Comparison of ENCODE assay signal across 9 cellular contexts in the genomic region with DNA sequence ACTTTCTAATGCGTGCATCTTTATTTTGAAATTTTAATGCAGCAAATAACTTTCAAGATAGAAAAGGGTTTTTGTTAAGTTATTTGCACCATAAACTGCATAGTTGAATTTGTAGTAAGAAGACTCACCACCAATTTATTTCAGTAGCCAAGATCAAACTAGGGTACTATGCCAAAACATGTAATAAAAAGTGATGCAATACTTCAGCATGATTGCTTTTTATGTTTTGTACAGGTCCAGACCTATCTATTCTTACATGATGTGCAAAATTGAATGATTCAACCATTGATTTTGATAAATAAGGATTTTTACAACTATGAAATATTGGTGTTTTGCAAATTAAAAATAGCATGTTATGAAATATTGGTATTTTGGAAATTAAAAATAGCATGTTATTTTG. TPM values are rescaled to one million over a fixed set of nuclear protein-coding genes. Genes with fewer than 3 reads are reported as not detected.
DNase-seq lines count a peak whose midpoint lies in the region; ATAC-seq and TF ChIP-seq lines count a peak whose summit lies in the region.
"Had no signal": no experiment of that assay in that cellular context is flagged by ENCODE, and none has a peak within 500 bp of the region (broad histone marks: within the 10 kb centered on the region; RNA-seq: fewer than 3 reads in every experiment).

No MANE protein-coding gene starts in this region.

- H3K79me2 ChIP-seq in GM23338 (replicated peaks; ENCODE audit: insufficient read depth): peaks cover 87% of the 10 kb centered on the region

- H4K20me1 ChIP-seq in GM23338 (replicated peaks; ENCODE audit: insufficient read depth): no peaks in the 10 kb centered on the region; the same call in 1 of the 2 replicates

- H3K9me2 ChIP-seq in GM23338 (ENCODE audit: insufficient read depth): no peaks in the 10 kb centered on the region

- H3K27me3 ChIP-seq in GM23338 (ENCODE audit: insufficient read depth): no peaks in the 10 kb centered on the region

- TF ChIP-seq CTCF in AG04449 (IDR thresholded peaks at IDR 0.05; ENCODE audit: insufficient read depth, low read length, missing control alignments) (no peak), GM23338 (conservative IDR thresholded peaks at IDR 0.05; ENCODE audit: low read depth in 2 of 2) (no peak), fibroblast of the aortic adventitia (IDR thresholded peaks at IDR 0.05; ENCODE audit: insufficient read depth, low read length) (no peak)

- no peak overlapping the region for H3K27ac ChIP-seq in GM23338 (ENCODE audit: low read depth)

- H3K36me3 Mint-ChIP-seq in GM23338 (ENCODE audit: low read depth) (peaks cover 4% of the 10 kb centered on the region; the same call in 2 of the 3 replicates), T-helper 17 cell (ENCODE audit: low read depth) (peaks cover 3% of the 10 kb centered on the region)

- no peak overlapping the region for H3K4me2 ChIP-seq in GM23338

- H3F3A ChIP-seq in GM23338 (replicated peaks; ENCODE audit: low read depth): no peaks in the 10 kb centered on the region

- no peaks in the 10 kb centered on the region for H3K9me3 Mint-ChIP-seq in GM23338

- H3K27me3 Mint-ChIP-seq in GM23338 (ENCODE audit: insufficient read depth, low read depth, poor library complexity): peaks cover 2% of the 10 kb centered on the region
- H3K27me3 Mint-ChIP-seq in T-helper 17 cell: no peaks in the 10 kb centered on the region

- POLR2A ChIA-PET in AG04449 (lab: Yijun Ruan, JAX): no interaction called here

- no peak overlapping the region for H2AFZ ChIP-seq in GM23338

- peaks cover 13% of the 10 kb centered on the region; the same call in 2 of the 3 replicates for H3K4me1 Mint-ChIP-seq in GM23338
- H3K4me1 Mint-ChIP-seq in T-helper 17 cell: peaks cover 5% of the 10 kb centered on the region

- H3K27ac Mint-ChIP-seq in GM23338 (peak overlapping the region; percentile 83), T-helper 17 cell (peak overlapping the region; percentile 19)

- H3K4me3 ChIP-seq in AG04449 (ENCODE audit: low read depth, low read length) (no peak overlapping the region), GM23338 (no peak overlapping the region), fibroblast of the aortic adventitia (ENCODE audit: low read depth, low read length) (no peak overlapping the region)

- ATAC-seq in GM23338: no peak
- no peak for ATAC-seq in T-helper 17 cell
- no peak for ATAC-seq in GM21723 (IDR thresholded peaks at IDR 0.05; ENCODE audit: unreplicated experiment)

- H3K4me3 Mint-ChIP-seq in GM23338 (no peak overlapping the region), T-helper 17 cell (no peak overlapping the region)

- DNase-seq in AG04449 (ENCODE audit: low read depth, low spot score) (peak; percentile 19), GM23338 (ENCODE audit: low spot score) (no peak), T-helper 17 cell (no peak), fibroblast of the aortic adventitia (ENCODE audit: low read depth) (peak; percentile 78), UCSD-AML1 (lab: John Stamatoyannopoulos, UW; ENCODE audit: unreplicated experiment) (no peak), NCI-H187 (lab: John Stamatoyannopoulos, UW) (no peak), NCI-H2196 treated with DMSO at 0.1 percent for 48 hours (lab: John Stamatoyannopoulos, UW; ENCODE audit: unreplicated experiment) (no peak)
- DNase-seq: NCI-H524 treated with DMSO at 0.1 percent for 48 hours had no signal

- H3K36me3 ChIP-seq in GM23338 (ENCODE audit: insufficient read depth): no peaks in the 10 kb centered on the region

- CTCF ChIA-PET in AG04449 (lab: Yijun Ruan, JAX): interaction anchor here (0.6 to 11.0 kb wide), 6 partner anchors 82 to 306 kb away, joined by 3 to 224 read pairs (median 4); no protein-coding TSS in a partner anchor

- H3K4me1 ChIP-seq in GM23338 (ENCODE audit: insufficient read depth): peaks cover 4% of the 10 kb centered on the region; the same call in 1 of the 2 replicates

- H3K9me3 ChIP-seq in T-helper 17 cell (ENCODE audit: control insufficient read depth, low read length, poor library complexity, severe bottlenecking): no peaks in the 10 kb centered on the region

TF ChIP-seq in GM23338, 12 proteins besides CTCF, POLR2A, EP300 and RAD21 (continues in another document):
- TF ChIP-seq, protein P1, sequence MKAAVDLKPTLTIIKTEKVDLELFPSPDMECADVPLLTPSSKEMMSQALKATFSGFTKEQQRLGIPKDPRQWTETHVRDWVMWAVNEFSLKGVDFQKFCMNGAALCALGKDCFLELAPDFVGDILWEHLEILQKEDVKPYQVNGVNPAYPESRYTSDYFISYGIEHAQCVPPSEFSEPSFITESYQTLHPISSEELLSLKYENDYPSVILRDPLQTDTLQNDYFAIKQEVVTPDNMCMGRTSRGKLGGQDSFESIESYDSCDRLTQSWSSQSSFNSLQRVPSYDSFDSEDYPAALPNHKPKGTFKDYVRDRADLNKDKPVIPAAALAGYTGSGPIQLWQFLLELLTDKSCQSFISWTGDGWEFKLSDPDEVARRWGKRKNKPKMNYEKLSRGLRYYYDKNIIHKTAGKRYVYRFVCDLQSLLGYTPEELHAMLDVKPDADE (IDR thresholded peaks at IDR 0.05): no peak
- TF ChIP-seq ZNF331 (CRISPR knock-in tag; IDR thresholded peaks at IDR 0.05; ENCODE audit: low read depth): no peak
- TF ChIP-seq, protein P2, sequence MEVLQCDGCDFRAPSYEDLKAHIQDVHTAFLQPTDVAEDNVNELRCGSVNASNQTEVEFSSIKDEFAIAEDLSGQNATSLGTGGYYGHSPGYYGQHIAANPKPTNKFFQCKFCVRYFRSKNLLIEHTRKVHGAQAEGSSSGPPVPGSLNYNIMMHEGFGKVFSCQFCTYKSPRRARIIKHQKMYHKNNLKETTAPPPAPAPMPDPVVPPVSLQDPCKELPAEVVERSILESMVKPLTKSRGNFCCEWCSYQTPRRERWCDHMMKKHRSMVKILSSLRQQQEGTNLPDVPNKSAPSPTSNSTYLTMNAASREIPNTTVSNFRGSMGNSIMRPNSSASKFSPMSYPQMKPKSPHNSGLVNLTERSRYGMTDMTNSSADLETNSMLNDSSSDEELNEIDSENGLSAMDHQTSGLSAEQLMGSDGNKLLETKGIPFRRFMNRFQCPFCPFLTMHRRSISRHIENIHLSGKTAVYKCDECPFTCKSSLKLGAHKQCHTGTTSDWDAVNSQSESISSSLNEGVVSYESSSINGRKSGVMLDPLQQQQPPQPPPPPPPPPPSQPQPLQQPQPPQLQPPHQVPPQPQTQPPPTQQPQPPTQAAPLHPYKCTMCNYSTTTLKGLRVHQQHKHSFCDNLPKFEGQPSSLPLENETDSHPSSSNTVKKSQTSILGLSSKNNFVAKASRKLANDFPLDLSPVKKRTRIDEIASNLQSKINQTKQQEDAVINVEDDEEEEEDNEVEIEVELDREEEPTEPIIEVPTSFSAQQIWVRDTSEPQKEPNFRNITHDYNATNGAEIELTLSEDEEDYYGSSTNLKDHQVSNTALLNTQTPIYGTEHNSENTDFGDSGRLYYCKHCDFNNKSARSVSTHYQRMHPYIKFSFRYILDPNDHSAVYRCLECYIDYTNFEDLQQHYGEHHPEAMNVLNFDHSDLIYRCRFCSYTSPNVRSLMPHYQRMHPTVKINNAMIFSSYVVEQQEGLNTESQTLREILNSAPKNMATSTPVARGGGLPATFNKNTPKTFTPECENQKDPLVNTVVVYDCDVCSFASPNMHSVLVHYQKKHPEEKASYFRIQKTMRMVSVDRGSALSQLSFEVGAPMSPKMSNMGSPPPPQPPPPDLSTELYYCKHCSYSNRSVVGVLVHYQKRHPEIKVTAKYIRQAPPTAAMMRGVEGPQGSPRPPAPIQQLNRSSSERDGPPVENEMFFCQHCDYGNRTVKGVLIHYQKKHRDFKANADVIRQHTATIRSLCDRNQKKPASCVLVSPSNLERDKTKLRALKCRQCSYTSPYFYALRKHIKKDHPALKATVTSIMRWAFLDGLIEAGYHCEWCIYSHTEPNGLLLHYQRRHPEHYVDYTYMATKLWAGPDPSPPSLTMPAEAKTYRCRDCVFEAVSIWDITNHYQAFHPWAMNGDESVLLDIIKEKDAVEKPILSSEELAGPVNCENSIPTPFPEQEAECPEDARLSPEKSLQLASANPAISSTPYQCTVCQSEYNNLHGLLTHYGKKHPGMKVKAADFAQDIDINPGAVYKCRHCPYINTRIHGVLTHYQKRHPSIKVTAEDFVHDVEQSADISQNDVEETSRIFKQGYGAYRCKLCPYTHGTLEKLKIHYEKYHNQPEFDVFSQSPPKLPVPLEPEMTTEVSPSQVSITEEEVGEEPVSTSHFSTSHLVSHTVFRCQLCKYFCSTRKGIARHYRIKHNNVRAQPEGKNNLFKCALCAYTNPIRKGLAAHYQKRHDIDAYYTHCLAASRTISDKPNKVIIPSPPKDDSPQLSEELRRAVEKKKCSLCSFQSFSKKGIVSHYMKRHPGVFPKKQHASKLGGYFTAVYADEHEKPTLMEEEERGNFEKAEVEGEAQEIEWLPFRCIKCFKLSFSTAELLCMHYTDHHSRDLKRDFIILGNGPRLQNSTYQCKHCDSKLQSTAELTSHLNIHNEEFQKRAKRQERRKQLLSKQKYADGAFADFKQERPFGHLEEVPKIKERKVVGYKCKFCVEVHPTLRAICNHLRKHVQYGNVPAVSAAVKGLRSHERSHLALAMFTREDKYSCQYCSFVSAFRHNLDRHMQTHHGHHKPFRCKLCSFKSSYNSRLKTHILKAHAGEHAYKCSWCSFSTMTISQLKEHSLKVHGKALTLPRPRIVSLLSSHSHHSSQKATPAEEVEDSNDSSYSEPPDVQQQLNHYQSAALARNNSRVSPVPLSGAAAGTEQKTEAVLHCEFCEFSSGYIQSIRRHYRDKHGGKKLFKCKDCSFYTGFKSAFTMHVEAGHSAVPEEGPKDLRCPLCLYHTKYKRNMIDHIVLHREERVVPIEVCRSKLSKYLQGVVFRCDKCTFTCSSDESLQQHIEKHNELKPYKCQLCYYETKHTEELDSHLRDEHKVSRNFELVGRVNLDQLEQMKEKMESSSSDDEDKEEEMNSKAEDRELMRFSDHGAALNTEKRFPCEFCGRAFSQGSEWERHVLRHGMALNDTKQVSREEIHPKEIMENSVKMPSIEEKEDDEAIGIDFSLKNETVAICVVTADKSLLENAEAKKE (CRISPR knock-in tag; IDR thresholded peaks at IDR 0.05): no peak
- no peak for TF ChIP-seq EZH2 (IDR thresholded peaks at IDR 0.05; ENCODE audit: low read depth, unreplicated experiment)
- no peak for TF ChIP-seq CREB1 (CRISPR knock-in tag; IDR thresholded peaks at IDR 0.05; ENCODE audit: low read depth)
- no peak for TF ChIP-seq ZNF114 (CRISPR knock-in tag; IDR thresholded peaks at IDR 0.05)
- no peak for TF ChIP-seq JUNB (IDR thresholded peaks at IDR 0.05; ENCODE audit: unreplicated experiment)
- TF ChIP-seq NANOG (IDR thresholded peaks at IDR 0.05; ENCODE audit: borderline replicate concordance): no peak

RNA-seq across cellular contexts. Expression of a gene that starts 26.7 kb away (rescaled TPM):
- 62.6 and 73.2 TPM in 2 replicates for total RNA-seq in GM23338 (2014; rRNA removed; shearing (Covaris generic))
- polyA plus RNA-seq in GM23338 (2016; fragmentation: Nextera tagmentation; extraction: Ambion mirVana): 12.2 and 14.6 TPM in 2 replicates
- total RNA-seq in T-helper 17 cell (10 to 100 TPM; 26.2 to 27.7 TPM), fibroblast of the aortic adventitia (ENCODE audit: low replicate concordance) (33.1 and 46.8 TPM in 2 replicates)

Comparison
In these comparisons a context has a peak if more than half of its experiments do, and no peak if none do; other contexts are left out.
1. DNase-seq: peak in AG04449 (single experiment) and fibroblast of the aortic adventitia (single experiment); none in GM23338 (single experiment), T-helper 17 cell (0 of 3), UCSD-AML1 (single experiment), NCI-H187 (0 of 2) and NCI-H2196 treated with DMSO at 0.1 percent for 48 hours (single experiment).